ENCODE assay signal across 23 cellular contexts in the genomic region with DNA sequence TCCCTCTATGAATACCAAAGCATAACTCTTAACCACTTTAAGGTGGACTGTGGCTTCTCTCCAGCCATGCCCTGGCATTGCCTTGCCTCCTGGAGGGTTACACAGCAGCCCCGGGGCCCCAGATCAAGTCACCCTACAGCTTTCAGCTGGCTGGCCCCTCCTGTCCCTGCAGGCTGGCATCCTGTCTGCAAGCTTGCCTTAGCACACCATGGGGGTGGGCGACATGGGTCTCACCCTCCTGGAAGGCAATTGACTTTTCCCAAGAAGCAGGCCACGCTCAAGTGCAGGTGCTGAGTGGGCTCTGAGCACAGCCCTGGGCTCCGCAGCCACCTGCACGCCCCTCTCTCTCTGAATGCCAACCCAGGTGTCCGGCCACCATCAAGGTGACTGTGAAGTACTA.
"Had no signal": no experiment of that assay in that cellular context is flagged by ENCODE, and none has a peak within 500 bp of the region (broad histone marks: within the 10 kb centered on the region; RNA-seq: fewer than 3 reads in every experiment).

No MANE protein-coding gene starts in this region.

- H3K27ac ChIP-seq: brain microvascular endothelial cell, SK-N-MC had no signal

- H3K27ac Mint-ChIP-seq: activated CD4-positive, alpha-beta T cell treated with anti-CD3 and anti-CD28 coated beads, Interleukin-2, amount 10 ng/mL, durations not matched to agents 24 days and 14 days; activated CD8-positive, alpha-beta T cell treated with anti-CD3 and anti-CD28 coated beads for 36 hours; activated naive CD8-positive, alpha-beta T cell treated with anti-CD3 and anti-CD28 coated beads for 36 hours; activated T-cell treated with anti-CD3 and anti-CD28 coated beads, Interleukin-2, amount 50 U/mL, for 72 hours; activated T-helper 17 cell treated with anti-CD3 and anti-CD28 coated beads, Interleukin-2, amount 50 U/mL, for 72 hours; T-helper 2 cell treated with Interferon-gamma antibody and Interleukin-4, amounts not matched to agents 5 μg/mL and 100 μg/mL, for 36 hours; WTC11 had no signal

- H3K4me1 Mint-ChIP-seq: activated CD4-positive, alpha-beta T cell treated with anti-CD3 and anti-CD28 coated beads, Interleukin-2, amount 10 ng/mL, durations not matched to agents 24 days and 14 days; activated naive CD8-positive, alpha-beta T cell treated with anti-CD3 and anti-CD28 coated beads for 36 hours; activated T-helper 17 cell treated with anti-CD3 and anti-CD28 coated beads, Interleukin-2, amount 50 U/mL, for 72 hours; WTC11 had no signal

- H3K36me3 Mint-ChIP-seq: activated naive CD8-positive, alpha-beta T cell treated with anti-CD3 and anti-CD28 coated beads for 36 hours; WTC11 had no signal

- H3K4me3 ChIP-seq: K562, SK-N-MC had no signal

- ATAC-seq: activated CD8-positive, alpha-beta T cell treated with anti-CD3 and anti-CD28 coated beads for 36 hours; activated T-cell treated with anti-CD3 and anti-CD28 coated beads, Interleukin-2, amount 50 U/mL, for 72 hours; activated T-helper 17 cell treated with anti-CD3 and anti-CD28 coated beads, Interleukin-2, amount 50 U/mL, for 72 hours; K562; WTC11 had no signal

- H3K9me3 Mint-ChIP-seq: activated CD4-positive, alpha-beta T cell treated with anti-CD3 and anti-CD28 coated beads, Interleukin-2, amount 10 ng/mL, durations not matched to agents 24 days and 14 days; activated CD8-positive, alpha-beta T cell treated with anti-CD3 and anti-CD28 coated beads for 36 hours; activated naive CD8-positive, alpha-beta T cell treated with anti-CD3 and anti-CD28 coated beads for 36 hours; activated T-cell treated with anti-CD3 and anti-CD28 coated beads, Interleukin-2, amount 50 U/mL, for 72 hours; activated T-helper 17 cell treated with anti-CD3 and anti-CD28 coated beads, Interleukin-2, amount 50 U/mL, for 72 hours; T-helper 2 cell treated with Interferon-gamma antibody and Interleukin-4, amounts not matched to agents 5 μg/mL and 100 μg/mL, for 36 hours; WTC11 had no signal

- H3K4me3 Mint-ChIP-seq: activated CD4-positive, alpha-beta T cell treated with anti-CD3 and anti-CD28 coated beads, Interleukin-2, amount 10 ng/mL, durations not matched to agents 24 days and 14 days; activated CD8-positive, alpha-beta T cell treated with anti-CD3 and anti-CD28 coated beads for 36 hours; activated naive CD8-positive, alpha-beta T cell treated with anti-CD3 and anti-CD28 coated beads for 36 hours; activated T-cell treated with anti-CD3 and anti-CD28 coated beads, Interleukin-2, amount 50 U/mL, for 72 hours; activated T-helper 17 cell treated with anti-CD3 and anti-CD28 coated beads, Interleukin-2, amount 50 U/mL, for 72 hours; T-helper 2 cell treated with Interferon-gamma antibody and Interleukin-4, amounts not matched to agents 5 μg/mL and 100 μg/mL, for 36 hours; WTC11 had no signal

- H3K36me3 ChIP-seq: brain microvascular endothelial cell had no signal

- DNase-seq: activated CD4-positive, alpha-beta T cell treated with anti-CD3 and anti-CD28 coated beads, Interleukin-2, amount 10 ng/mL, durations not matched to agents 24 days and 14 days; activated CD4-positive, alpha-beta T cell treated with anti-CD3 and anti-CD28 coated beads, Interleukin-2, amount 50 U/mL, for 4 hours; activated CD8-positive, alpha-beta T cell treated with anti-CD3 and anti-CD28 coated beads for 36 hours; activated effector memory CD4-positive, alpha-beta T cell treated with anti-CD3 and anti-CD28 coated beads, Interleukin-2, amount 50 U/mL, for 16 hours; activated naive CD4-positive, alpha-beta T cell; activated naive CD4-positive, alpha-beta T cell treated with anti-CD3 and anti-CD28 coated beads, Interleukin-2, amount 50 U/mL, for 16 hours; activated naive CD8-positive, alpha-beta T cell treated with anti-CD3 and anti-CD28 coated beads for 36 hours; activated T-cell treated with anti-CD3 and anti-CD28 coated beads, Interleukin-2, amount 50 U/mL, for 1 hour; activated T-cell treated with anti-CD3 and anti-CD28 coated beads, Interleukin-2, amount 50 U/mL, for 72 hours; amniotic stem cell; aorta; brain microvascular endothelial cell; central memory CD4-positive, alpha-beta T cell; IMR-90; NCI-H187 treated with DMSO at 0.1 percent for 48 hours; NCI-H2227 treated with DMSO at 0.1 percent for 48 hours; NCI-H446; Right ventricle myocardium superior had no signal

- H3K27me3 ChIP-seq: brain microvascular endothelial cell had no signal

- H3K27me3 Mint-ChIP-seq: activated CD4-positive, alpha-beta T cell treated with anti-CD3 and anti-CD28 coated beads, Interleukin-2, amount 10 ng/mL, durations not matched to agents 24 days and 14 days; activated CD8-positive, alpha-beta T cell treated with anti-CD3 and anti-CD28 coated beads for 36 hours; activated T-helper 17 cell treated with anti-CD3 and anti-CD28 coated beads, Interleukin-2, amount 50 U/mL, for 72 hours had no signal
